14 cellular contexts compared by ENCODE assay signal in the genomic region with DNA sequence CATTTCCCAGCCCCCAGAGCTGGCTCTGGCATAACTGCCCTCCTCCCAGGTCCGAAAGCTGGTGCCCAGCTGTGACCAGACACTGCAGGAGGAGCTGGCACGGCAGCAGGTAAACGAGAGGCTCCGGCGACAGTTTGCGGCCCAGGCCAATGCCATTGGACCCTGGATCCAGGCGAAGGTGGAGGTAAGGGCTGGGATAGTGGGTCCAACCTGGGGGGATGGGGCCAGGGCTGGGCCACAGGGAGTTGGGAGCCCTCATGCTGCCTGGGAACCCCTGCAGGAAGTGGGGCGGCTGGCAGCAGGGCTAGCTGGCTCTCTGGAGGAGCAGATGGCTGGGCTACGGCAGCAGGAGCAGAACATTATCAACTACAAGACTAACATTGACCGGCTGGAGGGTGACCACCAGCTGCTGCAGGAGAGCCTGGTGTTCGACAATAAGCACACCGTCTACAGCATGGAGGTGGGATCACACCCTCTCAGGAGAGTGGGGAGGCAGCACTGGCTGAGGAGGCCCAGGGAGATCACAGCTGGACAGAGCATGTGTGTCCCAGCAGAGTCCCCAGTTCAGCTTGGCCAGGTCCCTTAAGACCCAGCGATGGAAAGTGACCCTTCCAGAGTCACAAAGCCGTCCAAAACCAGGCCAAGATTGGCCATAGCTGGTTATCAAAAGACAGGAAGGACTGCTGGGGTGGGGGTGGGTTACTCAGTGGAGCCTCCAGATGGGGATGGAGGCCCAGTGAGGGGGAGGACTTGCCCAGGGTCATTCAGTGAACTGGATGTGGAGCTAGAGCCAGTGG.
"Had no signal": no experiment of that assay in that cellular context is flagged by ENCODE, and none has a peak within 500 bp of the region (broad histone marks: within the 10 kb centered on the region; RNA-seq: fewer than 3 reads in every experiment).

No MANE protein-coding gene starts in this region.

- ATAC-seq: activated naive CD4-positive, alpha-beta T cell treated with anti-CD3 and anti-CD28 coated beads, Interleukin-2, amount 50 U/mL, for 72 hours; gastrocnemius medialis; heart left ventricle; left cardiac atrium; natural killer cell treated with Interleukin-12 subunit alpha and Interleukin-12 subunit beta and Interleukin-15 and Interleukin-18, amount 100 ng/mL, for 72 hours; right lobe of liver; stimulated activated naive CD8-positive, alpha-beta T cell treated with anti-CD3 and anti-CD28 coated beads, Interleukin-15, amount 100 ng/mL, for 72 hours had no signal

- DNase-seq: activated CD4-positive, alpha-beta T cell treated with anti-CD3 and anti-CD28 coated beads for 1 hour; activated T-cell treated with anti-CD3 and anti-CD28 coated beads, Interleukin-2, amount 50 U/mL, for 1 hour; adrenal gland; central memory CD4-positive, alpha-beta T cell; dorsolateral prefrontal cortex; esophagus squamous epithelium; gastrocnemius medialis; heart left ventricle; left cardiac atrium; right lobe of liver; stimulated activated CD4-positive, alpha-beta T cell treated with anti-CD3 and anti-CD28 coated beads, Interleukin-1b, Interleukin-23, amount 100 ng/mL, for 48 hours; stimulated activated naive CD8-positive, alpha-beta T cell treated with anti-CD3 and anti-CD28 coated beads, Interleukin-15, amount 100 ng/mL, for 72 hours had no signal
